In genomic region chr17:78113804-78114785, GRCh38 we compare ENCODE assay signal across 1 cellular context.
TF ChIP-seq lines count a peak whose summit lies in the region.

No MANE protein-coding gene starts in this region.

TF ChIP-seq in HepG2, 621 proteins besides CTCF, POLR2A, EP300 and RAD21:
- TF ChIP-seq MEIS2 (CRISPR knock-in tag; IDR thresholded peaks at IDR 0.05) (0 out of 2 replicates have a peak, but pooled peaks have one; percentile 11), KLF11 (CRISPR knock-in tag; IDR thresholded peaks at IDR 0.05) (no peak), TP53 (CRISPR knock-in tag; conservative IDR thresholded peaks at IDR 0.05) (no peak), NR3C1 (CRISPR knock-in tag; IDR thresholded peaks at IDR 0.05) (no peak), MLLT10 (CRISPR knock-in tag; IDR thresholded peaks at IDR 0.05) (0 out of 2 replicates have a peak, but pooled peaks have one; percentile 16), POLR2G (IDR thresholded peaks at IDR 0.05; ENCODE audit: low read depth, low read length) (peak; percentile 33; the same call in 1 of the 2 replicates), ZFP91 (CRISPR knock-in tag; IDR thresholded peaks at IDR 0.05; ENCODE audit: borderline replicate concordance) (no peak), KDM1A (CRISPR knock-in tag; IDR thresholded peaks at IDR 0.05) (no peak), CREB1 (IDR thresholded peaks at IDR 0.05) (no peak), CREB1 (CRISPR knock-in tag; IDR thresholded peaks at IDR 0.05) (no peak), NCOR1 (IDR thresholded peaks at IDR 0.05; ENCODE audit: borderline replicate concordance, low read length) (no peak), ARID5B (CRISPR knock-in tag; IDR thresholded peaks at IDR 0.05) (no peak)
- TF ChIP-seq, protein P1, sequence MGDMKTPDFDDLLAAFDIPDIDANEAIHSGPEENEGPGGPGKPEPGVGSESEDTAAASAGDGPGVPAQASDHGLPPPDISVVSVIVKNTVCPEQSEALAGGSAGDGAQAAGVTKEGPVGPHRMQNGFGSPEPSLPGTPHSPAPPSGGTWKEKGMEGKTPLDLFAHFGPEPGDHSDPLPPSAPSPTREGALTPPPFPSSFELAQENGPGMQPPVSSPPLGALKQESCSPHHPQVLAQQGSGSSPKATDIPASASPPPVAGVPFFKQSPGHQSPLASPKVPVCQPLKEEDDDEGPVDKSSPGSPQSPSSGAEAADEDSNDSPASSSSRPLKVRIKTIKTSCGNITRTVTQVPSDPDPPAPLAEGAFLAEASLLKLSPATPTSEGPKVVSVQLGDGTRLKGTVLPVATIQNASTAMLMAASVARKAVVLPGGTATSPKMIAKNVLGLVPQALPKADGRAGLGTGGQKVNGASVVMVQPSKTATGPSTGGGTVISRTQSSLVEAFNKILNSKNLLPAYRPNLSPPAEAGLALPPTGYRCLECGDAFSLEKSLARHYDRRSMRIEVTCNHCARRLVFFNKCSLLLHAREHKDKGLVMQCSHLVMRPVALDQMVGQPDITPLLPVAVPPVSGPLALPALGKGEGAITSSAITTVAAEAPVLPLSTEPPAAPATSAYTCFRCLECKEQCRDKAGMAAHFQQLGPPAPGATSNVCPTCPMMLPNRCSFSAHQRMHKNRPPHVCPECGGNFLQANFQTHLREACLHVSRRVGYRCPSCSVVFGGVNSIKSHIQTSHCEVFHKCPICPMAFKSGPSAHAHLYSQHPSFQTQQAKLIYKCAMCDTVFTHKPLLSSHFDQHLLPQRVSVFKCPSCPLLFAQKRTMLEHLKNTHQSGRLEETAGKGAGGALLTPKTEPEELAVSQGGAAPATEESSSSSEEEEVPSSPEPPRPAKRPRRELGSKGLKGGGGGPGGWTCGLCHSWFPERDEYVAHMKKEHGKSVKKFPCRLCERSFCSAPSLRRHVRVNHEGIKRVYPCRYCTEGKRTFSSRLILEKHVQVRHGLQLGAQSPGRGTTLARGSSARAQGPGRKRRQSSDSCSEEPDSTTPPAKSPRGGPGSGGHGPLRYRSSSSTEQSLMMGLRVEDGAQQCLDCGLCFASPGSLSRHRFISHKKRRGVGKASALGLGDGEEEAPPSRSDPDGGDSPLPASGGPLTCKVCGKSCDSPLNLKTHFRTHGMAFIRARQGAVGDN (CRISPR knock-in tag; IDR thresholded peaks at IDR 0.05): no peak
